ENCODE assay signal across 17 cellular contexts in the genomic region with DNA sequence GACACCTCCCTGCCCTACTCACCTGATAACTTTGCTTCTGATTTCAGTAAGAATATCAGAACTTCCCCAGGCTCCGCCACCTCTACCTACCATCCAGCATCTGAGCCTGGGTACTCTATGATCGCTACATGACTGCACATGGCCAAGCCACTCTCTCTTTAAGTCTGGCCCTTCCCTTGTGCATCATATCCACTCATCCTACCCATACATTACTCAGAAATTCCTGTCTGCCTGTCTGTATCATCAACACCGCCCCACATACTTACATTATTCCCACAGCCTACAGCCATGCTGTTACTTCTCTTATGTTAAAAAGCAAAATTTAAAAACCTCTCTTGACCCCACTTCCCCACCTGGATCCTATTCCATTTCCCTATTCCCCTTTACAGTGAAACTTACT.
"Had no signal": no experiment of that assay in that cellular context is flagged by ENCODE, and none has a peak within 500 bp of the region (broad histone marks: within the 10 kb centered on the region; RNA-seq: fewer than 3 reads in every experiment).

No MANE protein-coding gene starts in this region.

- H2AFZ ChIP-seq: parathyroid adenoma had no signal

- H3K9ac ChIP-seq: parathyroid adenoma had no signal

- H3K36me3 Mint-ChIP-seq: activated CD4-positive, alpha-beta memory T cell treated with anti-CD3 and anti-CD28 coated beads for 36 hours; activated CD8-positive, alpha-beta memory T cell treated with anti-CD3 and anti-CD28 coated beads, Interleukin-2, amount 10 ng/mL, durations not matched to agents 7 days and 5 days; activated naive CD8-positive, alpha-beta T cell treated with anti-CD3 and anti-CD28 coated beads, Interleukin-2, amount 10 ng/mL, durations not matched to agents 7 days and 5 days; brain; immature natural killer cell; natural killer cell treated with Interleukin-12 subunit alpha and Interleukin-12 subunit beta and Interleukin-15 and Interleukin-18, amount 100 ng/mL, for 72 hours; stimulated activated memory B cell treated with anti-CD40 and anti-IgM and Interleukin-4, amounts not matched to agents 10 μg/mL and 1 μg/mL and 100 μg/mL, for 72 hours had no signal

- H3K4me3 ChIP-seq: coronary artery, esophagus muscularis mucosa, right lobe of liver, thoracic aorta had no signal

- ATAC-seq: activated CD8-positive, alpha-beta memory T cell treated with anti-CD3 and anti-CD28 coated beads, Interleukin-2, amount 10 ng/mL, durations not matched to agents 7 days and 5 days; activated T-helper 17 cell treated with anti-CD3 and anti-CD28 coated beads, Interleukin-2, amount 50 U/mL, for 72 hours; natural killer cell treated with Interleukin-12 subunit alpha and Interleukin-12 subunit beta and Interleukin-15 and Interleukin-18, amount 100 ng/mL, for 72 hours; right lobe of liver; stimulated activated memory B cell treated with anti-CD40 and anti-IgM and Interleukin-4, amounts not matched to agents 10 μg/mL and 1 μg/mL and 100 μg/mL, for 72 hours had no signal

- H3K4me1 Mint-ChIP-seq: activated CD8-positive, alpha-beta memory T cell treated with anti-CD3 and anti-CD28 coated beads, Interleukin-2, amount 10 ng/mL, durations not matched to agents 7 days and 5 days; activated naive CD8-positive, alpha-beta T cell treated with anti-CD3 and anti-CD28 coated beads, Interleukin-2, amount 10 ng/mL, durations not matched to agents 7 days and 5 days; activated T-helper 17 cell treated with anti-CD3 and anti-CD28 coated beads, Interleukin-2, amount 50 U/mL, for 72 hours; stimulated activated memory B cell treated with anti-CD40 and anti-IgM and Interleukin-4, amounts not matched to agents 10 μg/mL and 1 μg/mL and 100 μg/mL, for 72 hours had no signal

- H3K4me1 ChIP-seq: parathyroid adenoma had no signal

- H3K36me3 ChIP-seq: esophagus muscularis mucosa, right lobe of liver, thoracic aorta had no signal

- H3K9me3 ChIP-seq: esophagus muscularis mucosa, right lobe of liver, thoracic aorta had no signal

- H3K9me3 Mint-ChIP-seq: activated CD4-positive, alpha-beta memory T cell treated with anti-CD3 and anti-CD28 coated beads for 36 hours; activated naive CD8-positive, alpha-beta T cell treated with anti-CD3 and anti-CD28 coated beads, Interleukin-2, amount 10 ng/mL, durations not matched to agents 7 days and 5 days; activated T-helper 17 cell treated with anti-CD3 and anti-CD28 coated beads, Interleukin-2, amount 50 U/mL, for 72 hours; brain; immature natural killer cell; natural killer cell treated with Interleukin-12 subunit alpha and Interleukin-12 subunit beta and Interleukin-15 and Interleukin-18, amount 100 ng/mL, for 72 hours; stimulated activated memory B cell treated with anti-CD40 and anti-IgM and Interleukin-4, amounts not matched to agents 10 μg/mL and 1 μg/mL and 100 μg/mL, for 72 hours had no signal

- H3K4me3 Mint-ChIP-seq: activated CD4-positive, alpha-beta memory T cell treated with anti-CD3 and anti-CD28 coated beads for 36 hours; activated CD8-positive, alpha-beta memory T cell treated with anti-CD3 and anti-CD28 coated beads, Interleukin-2, amount 10 ng/mL, durations not matched to agents 7 days and 5 days; activated naive CD8-positive, alpha-beta T cell treated with anti-CD3 and anti-CD28 coated beads, Interleukin-2, amount 10 ng/mL, durations not matched to agents 7 days and 5 days; activated T-helper 17 cell treated with anti-CD3 and anti-CD28 coated beads, Interleukin-2, amount 50 U/mL, for 72 hours; brain; immature natural killer cell; natural killer cell treated with Interleukin-12 subunit alpha and Interleukin-12 subunit beta and Interleukin-15 and Interleukin-18, amount 100 ng/mL, for 72 hours; stimulated activated memory B cell treated with anti-CD40 and anti-IgM and Interleukin-4, amounts not matched to agents 10 μg/mL and 1 μg/mL and 100 μg/mL, for 72 hours had no signal

- DNase-seq: activated CD4-positive, alpha-beta memory T cell treated with anti-CD3 and anti-CD28 coated beads for 36 hours; activated CD8-positive, alpha-beta memory T cell treated with anti-CD3 and anti-CD28 coated beads, Interleukin-2, amount 10 ng/mL, durations not matched to agents 7 days and 5 days; activated naive CD4-positive, alpha-beta T cell; activated naive CD8-positive, alpha-beta T cell treated with anti-CD3 and anti-CD28 coated beads, Interleukin-2, amount 10 ng/mL, durations not matched to agents 7 days and 5 days; immature natural killer cell; right lobe of liver; stimulated activated CD4-positive, alpha-beta T cell treated with anti-CD3 and anti-CD28 coated beads, Interleukin-4, amount 100 ng/mL, for 24 hours; SW 1271; T-helper 2 cell had no signal

- H3K27ac Mint-ChIP-seq: activated CD4-positive, alpha-beta memory T cell treated with anti-CD3 and anti-CD28 coated beads for 36 hours; activated CD8-positive, alpha-beta memory T cell treated with anti-CD3 and anti-CD28 coated beads, Interleukin-2, amount 10 ng/mL, durations not matched to agents 7 days and 5 days; activated naive CD8-positive, alpha-beta T cell treated with anti-CD3 and anti-CD28 coated beads, Interleukin-2, amount 10 ng/mL, durations not matched to agents 7 days and 5 days; activated T-helper 17 cell treated with anti-CD3 and anti-CD28 coated beads, Interleukin-2, amount 50 U/mL, for 72 hours; immature natural killer cell; natural killer cell treated with Interleukin-12 subunit alpha and Interleukin-12 subunit beta and Interleukin-15 and Interleukin-18, amount 100 ng/mL, for 72 hours; stimulated activated memory B cell treated with anti-CD40 and anti-IgM and Interleukin-4, amounts not matched to agents 10 μg/mL and 1 μg/mL and 100 μg/mL, for 72 hours had no signal

- H3K27ac ChIP-seq: coronary artery, esophagus muscularis mucosa, parathyroid adenoma, right lobe of liver, thoracic aorta had no signal

- H3K79me2 ChIP-seq: parathyroid adenoma had no signal

- H3K27me3 ChIP-seq: esophagus muscularis mucosa, right lobe of liver had no signal

- H3K27me3 Mint-ChIP-seq: activated CD8-positive, alpha-beta memory T cell treated with anti-CD3 and anti-CD28 coated beads, Interleukin-2, amount 10 ng/mL, durations not matched to agents 7 days and 5 days; brain; natural killer cell treated with Interleukin-12 subunit alpha and Interleukin-12 subunit beta and Interleukin-15 and Interleukin-18, amount 100 ng/mL, for 72 hours had no signal
